In genomic region chr16:88811850-88812736, GRCh38 we compare ENCODE assay signal across 8 cellular contexts. TPM values are rescaled to one million over a fixed set of nuclear protein-coding genes. Genes with fewer than 3 reads are reported as not detected.
A peak's percentile ranks its signal among the peaks of the same experiment; 100 is the strongest.
DNase-seq lines count a peak whose midpoint lies in the region; ATAC-seq and TF ChIP-seq lines count a peak whose summit lies in the region.

TSS of gene APRT (minus strand) at chr16:88811928. CDS start at chr16:88811899, 29 bp downstream.

- no peaks in the 10 kb centered on the region for H3K9me2 ChIP-seq in OCI-LY1 (ENCODE audit: low read depth, low read length)

- H3F3A ChIP-seq in OCI-LY1 (ENCODE audit: insufficient read depth, low read length), result peaks cover 4% of the 10 kb centered on the region; the same call in 1 of the 2 replicates

- peak within 1 kb of the TSS; percentile 89 for H3K9ac ChIP-seq in OCI-LY1 (ENCODE audit: low read length)

- H3K27me3 ChIP-seq in OCI-LY1 (ENCODE audit: insufficient read depth, low read length) (peaks cover 6% of the 10 kb centered on the region; the same call in 1 of the 2 replicates), mononuclear cell (ENCODE audit: insufficient read depth, low read length) (no peaks in the 10 kb centered on the region)

- no peaks in the 10 kb centered on the region for H4K20me1 ChIP-seq in OCI-LY1 (ENCODE audit: insufficient read depth, low read length)

- peak within 1 kb of the TSS; percentile 91 for H3K4me2 ChIP-seq in OCI-LY1 (ENCODE audit: low read length)

- H3K4me1 ChIP-seq in OCI-LY1 (ENCODE audit: insufficient read depth, low read length, severe bottlenecking) (peaks cover 21% of the 10 kb centered on the region), mononuclear cell (ENCODE audit: insufficient read depth, low read length) (peaks cover 34% of the 10 kb centered on the region)

- H3K4me3 ChIP-seq in OCI-LY1 (ENCODE audit: low read depth, low read length, poor library complexity, severe bottlenecking) (peak within 1 kb of the TSS; percentile 80), mononuclear cell (ENCODE audit: low read length) (peak within 1 kb of the TSS; percentile 48)

- no peaks in the 10 kb centered on the region for H3K79me2 ChIP-seq in OCI-LY1 (ENCODE audit: insufficient read depth, low read length)

- H3K9me3 ChIP-seq in OCI-LY1 (ENCODE audit: low read length) (0 out of 2 replicates have a peak, but pooled peaks cover 6% of the 10 kb centered on the region), mononuclear cell (ENCODE audit: low read depth, low read length) (no peaks in the 10 kb centered on the region)

- H3K27ac ChIP-seq in OCI-LY1 (ENCODE audit: low read depth, low read length, poor library complexity, severe bottlenecking), result peak within 1 kb of the TSS; percentile 78

- peak; percentile 51 for ATAC-seq in GM21526 (IDR thresholded peaks at IDR 0.05; ENCODE audit: low FRiP score, unreplicated experiment)

- DNase-seq in DMS 273 (lab: John Stamatoyannopoulos, UW; ENCODE audit: unreplicated experiment) (peak; percentile 95), HuH-7.5 (ENCODE audit: low spot score) (peak; percentile 98), activated T-cell treated with anti-CD3 and anti-CD28 coated beads for 1 hour (ENCODE audit: low read depth) (peak; percentile 96), epidermal melanocyte (ENCODE audit: insufficient read length, low spot score) (peak; percentile 90)
- DNase-seq in stimulated activated CD8-positive, alpha-beta memory T cell treated with anti-CD3 and anti-CD28 coated beads, Interleukin-2, amount 100 ng/mL, for 48 hours (ENCODE audit: low read depth in 2 of 2), result peak; percentile 96 to 98

- no peak for TF ChIP-seq CTCF in OCI-LY1 (IDR thresholded peaks at IDR 0.05; ENCODE audit: low read length)

- peaks cover 32% of the 10 kb centered on the region for H3K36me3 ChIP-seq in OCI-LY1 (ENCODE audit: insufficient read depth, low read length)

- H2AFZ ChIP-seq in OCI-LY1 (ENCODE audit: low read length), result no peak within 1 kb of the TSS

RNA-seq across cellular contexts. Expression of gene APRT, which starts in this region (rescaled TPM):
- total RNA-seq in mononuclear cell, result 70.8 TPM

Comparison
In these comparisons a context has a peak if more than half of its experiments do, and no peak if none do; other contexts are left out.
1. Peak in every context shown above with its lines: DNase-seq, ATAC-seq, H3K4me3 ChIP-seq and H3K27ac ChIP-seq.